Comparison of ENCODE assay signal across 2 cellular contexts in the genomic region with DNA sequence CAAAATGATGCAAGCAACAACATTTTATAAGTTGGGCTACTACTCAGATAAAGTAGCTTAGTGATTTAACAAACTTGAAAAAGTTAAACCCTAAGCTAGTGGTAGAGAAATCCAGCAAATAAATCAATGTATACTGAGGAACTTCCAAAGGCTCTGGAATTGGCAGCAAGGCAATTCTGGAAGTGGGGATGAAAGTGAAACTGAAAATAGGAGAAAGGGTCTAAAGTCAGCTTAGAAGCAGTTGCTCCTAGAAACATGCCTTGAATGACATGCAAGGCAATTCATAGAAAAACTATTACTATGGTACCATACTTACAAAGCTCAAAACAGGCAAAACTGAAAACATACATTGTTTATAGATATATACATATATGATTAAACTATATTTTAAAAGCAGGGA.
TF ChIP-seq lines count a peak whose summit lies in the region.

No MANE protein-coding gene starts in this region.

TF ChIP-seq in SK-N-SH treated with all-trans-retinoic acid at 6 μM for 48 hours, 23 proteins besides CTCF, POLR2A, EP300 and RAD21 (continued from another document):
- TF ChIP-seq, protein P1, sequence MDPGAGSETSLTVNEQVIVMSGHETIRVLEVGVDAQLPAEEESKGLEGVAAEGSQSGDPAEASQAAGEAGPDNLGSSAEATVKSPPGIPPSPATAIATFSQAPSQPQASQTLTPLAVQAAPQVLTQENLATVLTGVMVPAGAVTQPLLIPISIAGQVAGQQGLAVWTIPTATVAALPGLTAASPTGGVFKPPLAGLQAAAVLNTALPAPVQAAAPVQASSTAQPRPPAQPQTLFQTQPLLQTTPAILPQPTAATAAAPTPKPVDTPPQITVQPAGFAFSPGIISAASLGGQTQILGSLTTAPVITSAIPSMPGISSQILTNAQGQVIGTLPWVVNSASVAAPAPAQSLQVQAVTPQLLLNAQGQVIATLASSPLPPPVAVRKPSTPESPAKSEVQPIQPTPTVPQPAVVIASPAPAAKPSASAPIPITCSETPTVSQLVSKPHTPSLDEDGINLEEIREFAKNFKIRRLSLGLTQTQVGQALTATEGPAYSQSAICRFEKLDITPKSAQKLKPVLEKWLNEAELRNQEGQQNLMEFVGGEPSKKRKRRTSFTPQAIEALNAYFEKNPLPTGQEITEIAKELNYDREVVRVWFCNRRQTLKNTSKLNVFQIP (CRISPR knock-in tag; IDR thresholded peaks at IDR 0.05; ENCODE audit: borderline replicate concordance, low read depth): no peak
- TF ChIP-seq ZC3H10 (CRISPR knock-in tag; IDR thresholded peaks at IDR 0.05) (no peak), ARNTL (CRISPR knock-in tag; IDR thresholded peaks at IDR 0.05; ENCODE audit: borderline replicate concordance, low read depth) (no peak), ZFP30 (CRISPR knock-in tag; IDR thresholded peaks at IDR 0.05) (no peak), ZFP3 (CRISPR knock-in tag; IDR thresholded peaks at IDR 0.05) (no peak), CSDC2 (CRISPR knock-in tag; IDR thresholded peaks at IDR 0.05) (no peak), PPARA (CRISPR knock-in tag; IDR thresholded peaks at IDR 0.05; ENCODE audit: borderline replicate concordance) (no peak)
- TF ChIP-seq, protein P2, sequence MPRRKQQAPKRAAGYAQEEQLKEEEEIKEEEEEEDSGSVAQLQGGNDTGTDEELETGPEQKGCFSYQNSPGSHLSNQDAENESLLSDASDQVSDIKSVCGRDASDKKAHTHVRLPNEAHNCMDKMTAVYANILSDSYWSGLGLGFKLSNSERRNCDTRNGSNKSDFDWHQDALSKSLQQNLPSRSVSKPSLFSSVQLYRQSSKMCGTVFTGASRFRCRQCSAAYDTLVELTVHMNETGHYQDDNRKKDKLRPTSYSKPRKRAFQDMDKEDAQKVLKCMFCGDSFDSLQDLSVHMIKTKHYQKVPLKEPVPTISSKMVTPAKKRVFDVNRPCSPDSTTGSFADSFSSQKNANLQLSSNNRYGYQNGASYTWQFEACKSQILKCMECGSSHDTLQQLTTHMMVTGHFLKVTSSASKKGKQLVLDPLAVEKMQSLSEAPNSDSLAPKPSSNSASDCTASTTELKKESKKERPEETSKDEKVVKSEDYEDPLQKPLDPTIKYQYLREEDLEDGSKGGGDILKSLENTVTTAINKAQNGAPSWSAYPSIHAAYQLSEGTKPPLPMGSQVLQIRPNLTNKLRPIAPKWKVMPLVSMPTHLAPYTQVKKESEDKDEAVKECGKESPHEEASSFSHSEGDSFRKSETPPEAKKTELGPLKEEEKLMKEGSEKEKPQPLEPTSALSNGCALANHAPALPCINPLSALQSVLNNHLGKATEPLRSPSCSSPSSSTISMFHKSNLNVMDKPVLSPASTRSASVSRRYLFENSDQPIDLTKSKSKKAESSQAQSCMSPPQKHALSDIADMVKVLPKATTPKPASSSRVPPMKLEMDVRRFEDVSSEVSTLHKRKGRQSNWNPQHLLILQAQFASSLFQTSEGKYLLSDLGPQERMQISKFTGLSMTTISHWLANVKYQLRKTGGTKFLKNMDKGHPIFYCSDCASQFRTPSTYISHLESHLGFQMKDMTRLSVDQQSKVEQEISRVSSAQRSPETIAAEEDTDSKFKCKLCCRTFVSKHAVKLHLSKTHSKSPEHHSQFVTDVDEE (CRISPR knock-in tag; IDR thresholded peaks at IDR 0.05): no peak
TF ChIP-seq in SK-N-SH treated with all-trans-retinoic acid at 6 μM for 48 hours: peak in this region for 0.

TF ChIP-seq in SK-N-SH, 30 proteins besides CTCF, POLR2A, EP300 and RAD21:
- TF ChIP-seq, protein P3, sequence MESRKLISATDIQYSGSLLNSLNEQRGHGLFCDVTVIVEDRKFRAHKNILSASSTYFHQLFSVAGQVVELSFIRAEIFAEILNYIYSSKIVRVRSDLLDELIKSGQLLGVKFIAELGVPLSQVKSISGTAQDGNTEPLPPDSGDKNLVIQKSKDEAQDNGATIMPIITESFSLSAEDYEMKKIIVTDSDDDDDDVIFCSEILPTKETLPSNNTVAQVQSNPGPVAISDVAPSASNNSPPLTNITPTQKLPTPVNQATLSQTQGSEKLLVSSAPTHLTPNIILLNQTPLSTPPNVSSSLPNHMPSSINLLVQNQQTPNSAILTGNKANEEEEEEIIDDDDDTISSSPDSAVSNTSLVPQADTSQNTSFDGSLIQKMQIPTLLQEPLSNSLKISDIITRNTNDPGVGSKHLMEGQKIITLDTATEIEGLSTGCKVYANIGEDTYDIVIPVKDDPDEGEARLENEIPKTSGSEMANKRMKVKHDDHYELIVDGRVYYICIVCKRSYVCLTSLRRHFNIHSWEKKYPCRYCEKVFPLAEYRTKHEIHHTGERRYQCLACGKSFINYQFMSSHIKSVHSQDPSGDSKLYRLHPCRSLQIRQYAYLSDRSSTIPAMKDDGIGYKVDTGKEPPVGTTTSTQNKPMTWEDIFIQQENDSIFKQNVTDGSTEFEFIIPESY (IDR thresholded peaks at IDR 0.05; ENCODE audit: borderline replicate concordance, low read depth): no peak
- no peak for TF ChIP-seq FOXM1 (IDR thresholded peaks at IDR 0.05; ENCODE audit: low read depth)
- TF ChIP-seq GABPA (IDR thresholded peaks at IDR 0.05; ENCODE audit: low read depth): no peak
- TF ChIP-seq FOSL2 (IDR thresholded peaks at IDR 0.05; ENCODE audit: borderline replicate concordance, low read depth): no peak
- TF ChIP-seq TEAD4 (IDR thresholded peaks at IDR 0.05; ENCODE audit: borderline replicate concordance, insufficient read depth): no peak
- TF ChIP-seq MEF2A (IDR thresholded peaks at IDR 0.05; ENCODE audit: borderline replicate concordance, low read depth): no peak
- no peak for TF ChIP-seq EZH2phosphoT487 (IDR thresholded peaks at IDR 0.05; ENCODE audit: borderline replicate concordance, low read depth)
- TF ChIP-seq JUND (IDR thresholded peaks at IDR 0.05): no peak
- no peak for TF ChIP-seq FOXJ3 (CRISPR knock-in tag; IDR thresholded peaks at IDR 0.05)
